Comparison of ENCODE assay signal across 28 cellular contexts in genomic region chr3:64028754-64029153, GRCh38.
"Had no signal": no experiment of that assay in that cellular context is flagged by ENCODE, and none has a peak within 500 bp of the region (broad histone marks: within the 10 kb centered on the region; RNA-seq: fewer than 3 reads in every experiment).

No MANE protein-coding gene starts in this region.

- H3K4me3 Mint-ChIP-seq: activated CD8-positive, alpha-beta T cell treated with anti-CD3 and anti-CD28 coated beads, Interleukin-2, amount 10 ng/mL, durations not matched to agents 7 days and 5 days; activated naive CD4-positive, alpha-beta T cell treated with anti-CD3 and anti-CD28 coated beads, Interleukin-2, amount 50 U/mL, for 24 hours; activated T-cell treated with anti-CD3 and anti-CD28 coated beads, Interleukin-2, amount 50 U/mL, for 24 hours; activated T-helper 1 cell treated with anti-CD3 and anti-CD28 coated beads, Interleukin-12 subunit alpha, Interleukin-12 subunit beta, Interleukin-2, Interleukin-4 antibody, amounts not matched to agents 30 ng/mL and 10 ng/mL and 1 ng/mL, durations not matched to agents 14 hours and 24 hours and 36 hours; brain; central memory CD8-positive, alpha-beta T cell; T-helper 1 cell treated with Interleukin-12 subunit alpha and Interleukin-12 subunit beta and Interleukin-4 antibody, amounts not matched to agents 30 μg/mL and 1 μg/mL, for 36 hours had no signal

- H3K36me3 Mint-ChIP-seq: activated naive CD4-positive, alpha-beta T cell treated with anti-CD3 and anti-CD28 coated beads, Interleukin-2, amount 50 U/mL, for 24 hours; brain had no signal

- H3K36me3 ChIP-seq: Peyer's patch, SJSA1 had no signal

- FAIRE-seq: astrocyte, K562 had no signal

- H3K9me3 Mint-ChIP-seq: activated naive CD4-positive, alpha-beta T cell treated with anti-CD3 and anti-CD28 coated beads, Interleukin-2, amount 50 U/mL, for 24 hours; activated T-cell treated with anti-CD3 and anti-CD28 coated beads, Interleukin-2, amount 50 U/mL, for 24 hours; activated T-helper 1 cell treated with anti-CD3 and anti-CD28 coated beads, Interleukin-12 subunit alpha, Interleukin-12 subunit beta, Interleukin-2, Interleukin-4 antibody, amounts not matched to agents 30 ng/mL and 10 ng/mL and 1 ng/mL, durations not matched to agents 14 hours and 24 hours and 36 hours; central memory CD8-positive, alpha-beta T cell; T-helper 1 cell treated with Interleukin-12 subunit alpha and Interleukin-12 subunit beta and Interleukin-4 antibody, amounts not matched to agents 30 μg/mL and 1 μg/mL, for 36 hours had no signal

- H3K4me3 ChIP-seq: K562, Peyer's patch, SJSA1 had no signal

- H3K27me3 ChIP-seq: Peyer's patch, SJSA1 had no signal

- H3K4me1 ChIP-seq: Peyer's patch had no signal

- H3K27ac ChIP-seq: Peyer's patch, RWPE1, SJSA1 had no signal

- DNase-seq: activated CD4-positive, alpha-beta T cell treated with anti-CD3 and anti-CD28 coated beads for 48 hours; activated CD4-positive, alpha-beta T cell treated with anti-CD3 and anti-CD28 coated beads, Interleukin-2, amount 50 U/mL, for 4 hours; activated CD4-positive, CD25-positive, alpha-beta regulatory T cell treated with anti-CD3 and anti-CD28 coated beads, Interleukin-2, amount 50 U/mL, for 72 hours; activated CD8-positive, alpha-beta T cell treated with anti-CD3 and anti-CD28 coated beads, Interleukin-2, amount 10 ng/mL, durations not matched to agents 7 days and 5 days; activated effector memory CD4-positive, alpha-beta T cell treated with Interleukin-2 at 50 U/mL for 16 hours; activated naive CD4-positive, alpha-beta T cell; activated T-cell treated with anti-CD3 and anti-CD28 coated beads, Interleukin-2, amount 50 U/mL, for 24 hours; amygdala; NCI-H1092; NCI-H1417; NCI-H1930; NCI-H2107; NCI-H446; NCI-H524; NCI-H774; NK-92 treated with Interleukin-12 subunit alpha and Interleukin-12 subunit beta, amount 100 ng/mL, for 24 hours; Peyer's patch; SHP77 had no signal

- H3K27me3 Mint-ChIP-seq: brain had no signal

- ATAC-seq: activated CD8-positive, alpha-beta T cell treated with anti-CD3 and anti-CD28 coated beads, Interleukin-2, amount 10 ng/mL, durations not matched to agents 7 days and 5 days; K562; SK-N-SH treated with all-trans-retinoic acid at 6 μM for 48 hours had no signal

- H3K27ac Mint-ChIP-seq: activated CD8-positive, alpha-beta T cell treated with anti-CD3 and anti-CD28 coated beads, Interleukin-2, amount 10 ng/mL, durations not matched to agents 7 days and 5 days; activated naive CD4-positive, alpha-beta T cell treated with anti-CD3 and anti-CD28 coated beads, Interleukin-2, amount 50 U/mL, for 24 hours; activated T-cell treated with anti-CD3 and anti-CD28 coated beads, Interleukin-2, amount 50 U/mL, for 24 hours; activated T-helper 1 cell treated with anti-CD3 and anti-CD28 coated beads, Interleukin-12 subunit alpha, Interleukin-12 subunit beta, Interleukin-2, Interleukin-4 antibody, amounts not matched to agents 30 ng/mL and 10 ng/mL and 1 ng/mL, durations not matched to agents 14 hours and 24 hours and 36 hours; T-helper 1 cell treated with Interleukin-12 subunit alpha and Interleukin-12 subunit beta and Interleukin-4 antibody, amounts not matched to agents 30 μg/mL and 1 μg/mL, for 36 hours had no signal

- H3K9me3 ChIP-seq: Peyer's patch, SJSA1 had no signal
